In genomic region chr12:51879102-51879501, GRCh38 we compare ENCODE assay signal across 32 cellular contexts. TPM values are rescaled to one million over a fixed set of nuclear protein-coding genes. Genes with fewer than 3 reads are reported as not detected.
DNase-seq lines count a peak whose midpoint lies in the region; ATAC-seq, FAIRE-seq and TF ChIP-seq lines count a peak whose summit lies in the region.
"Had no signal": no experiment of that assay in that cellular context is flagged by ENCODE, and none has a peak within 500 bp of the region (broad histone marks: within the 10 kb centered on the region; RNA-seq: fewer than 3 reads in every experiment).

No MANE protein-coding gene starts in this region.

- CTCF ChIA-PET in K562 (lab: Yijun Ruan, JAX; ENCODE audit: low intra/inter-chr PET ratio) = no interaction called here

- TF ChIP-seq RAD21 in K562 (CRISPR knock-in tag; conservative IDR thresholded peaks at IDR 0.05 in 1 of 2, IDR thresholded peaks at IDR 0.05 in 1 of 2) = no peak

- BruUV-seq in K562 (replicated peaks; lab: Mats Ljungman, UMichigan) = no TSS peak

- no peaks in the 10 kb centered on the region for H4K20me1 ChIP-seq in K562 (replicated peaks; ENCODE audit: control insufficient read depth, insufficient read depth, low read length)
- H4K20me1 ChIP-seq: BLaER1 had no signal

- TF ChIP-seq POLR2A in K562 (conservative IDR thresholded peaks at IDR 0.05) (no peak), sigmoid colon (IDR thresholded peaks at IDR 0.05) (no peak)

- no peak overlapping the region for H3K27ac Mint-ChIP-seq in endodermal cell
- H3K27ac Mint-ChIP-seq: CD14-positive monocyte; CD4-positive, CD25-positive, alpha-beta regulatory T cell; CD8-positive, alpha-beta memory T cell had no signal

- no peaks in the 10 kb centered on the region for H3K79me2 ChIP-seq in K562 (ENCODE audit: control insufficient read depth, insufficient read depth, low read length)

- H3K4me2 ChIP-seq in K562 (ENCODE audit: insufficient read depth, low read length) = no peak overlapping the region
- H3K4me2 ChIP-seq: BLaER1 had no signal

- WGBS in K562 (ENCODE audit: insufficient coverage, low coverage, missing lambda C conversion rate) = 0% methylated on average over 3 of the region's 3 CpGs
- WGBS in endodermal cell (ENCODE audit: insufficient coverage in 1 of 2, insufficient read length in 1 of 2), 2 experiments = 92 to 100% methylated on average over 2 to 3 of the region's 3 CpGs
- 90 to 94% methylated on average over 3 of the region's 3 CpGs for WGBS in sigmoid colon, 2 donors

- H3K4me3 ChIP-seq in K562 = no peak overlapping the region
- no peak overlapping the region for H3K4me3 ChIP-seq in endodermal cell (ENCODE audit: low read length)
- H3K4me3 ChIP-seq in sigmoid colon = no peak overlapping the region
- H3K4me3 ChIP-seq: BLaER1, GM12878 had no signal

- H3K9ac ChIP-seq in K562 (ENCODE audit: insufficient read depth in 1 of 2, low read depth in 2 of 2, low read length in 2 of 2) = no peak overlapping the region
- no peak overlapping the region for H3K9ac ChIP-seq in endodermal cell (ENCODE audit: extremely low read depth, low read length, poor library complexity, severe bottlenecking)
- H3K9ac ChIP-seq: BLaER1 had no signal

- ATAC-seq in K562 = no peak
- ATAC-seq: GM12878 had no signal

- no peaks in the 10 kb centered on the region for H3K9me1 ChIP-seq in K562 (ENCODE audit: control insufficient read depth, insufficient read depth, low read length)

- no peaks in the 10 kb centered on the region for H3K27me3 ChIP-seq in K562 (ENCODE audit: control insufficient read depth in 2 of 2, insufficient read depth in 2 of 2, low read length in 2 of 2)
- H3K27me3 ChIP-seq in endodermal cell (ENCODE audit: control insufficient read depth, insufficient read depth, low read length, poor library complexity, severe bottlenecking) = no peaks in the 10 kb centered on the region
- H3K27me3 ChIP-seq in sigmoid colon = no peaks in the 10 kb centered on the region
- H3K27me3 ChIP-seq: BE2C, BLaER1 had no signal

- no peak overlapping the region for H3K4me3 Mint-ChIP-seq in endodermal cell
- H3K4me3 Mint-ChIP-seq: CD14-positive monocyte; CD4-positive, alpha-beta memory T cell; CD4-positive, CD25-positive, alpha-beta regulatory T cell; CD8-positive, alpha-beta memory T cell had no signal

- no peaks in the 10 kb centered on the region for H3K9me3 ChIP-seq in K562 (replicated peaks; ENCODE audit: control insufficient read depth, insufficient read depth, low read depth, low read length)
- no peaks in the 10 kb centered on the region for H3K9me3 ChIP-seq in endodermal cell (ENCODE audit: control insufficient read depth, low read length)
- H3K9me3 ChIP-seq in sigmoid colon = no peaks in the 10 kb centered on the region
- H3K9me3 ChIP-seq: BE2C had no signal

- no peak overlapping the region for H2AFZ ChIP-seq in K562 (ENCODE audit: low read depth, low read length)

- DNase-seq in K562 (ENCODE audit: extremely low read depth in 1 of 4, low spot score in 3 of 4) (peak in 1 of 4 experiments; percentile 4), endodermal cell (peak; percentile 20), mesenteric fat pad (ENCODE audit: low spot score) (peak; percentile 1), sigmoid colon (peak; percentile 8), T-helper 9 cell (no peak), NCI-H2171 treated with DMSO at 0.1 percent for 48 hours (lab: John Stamatoyannopoulos, UW) (no peak)
- no peak for DNase-seq in activated T-cell treated with anti-CD3 and anti-CD28 coated beads, Interleukin-2, amount 50 U/mL, for 48 hours
- DNase-seq: 8988T; ACHN; BE2C; C1 segment of cervical spinal cord; CD4-positive, alpha-beta memory T cell; CD4-positive, CD25-positive, alpha-beta regulatory T cell; CD8-positive, alpha-beta memory T cell; COR-L47; DMS 273 treated with DMSO at 0.1 percent for 48 hours; DMS153; DMS53; DMS79; DND-41; EL; GDM1 had no signal

- intact Hi-C loops in K562 (cut with micrococcal nuclease) = loop anchor here (5.0 kb wide), 2 partner anchors 57 to 347 kb away; no protein-coding TSS in a partner anchor
- intact Hi-C loops in sigmoid colon (cut with DNase I) = no loop called here

- POLR2A ChIA-PET in K562 (lab: Yijun Ruan, JAX) = interaction anchor here (1.0 to 1.2 kb wide), 4 partner anchors 9 to 93 kb away, joined by 3 to 5 read pairs (median 4); no protein-coding TSS in a partner anchor

- peaks cover 7% of the 10 kb centered on the region for H3K27me3 Mint-ChIP-seq in endodermal cell (ENCODE audit: insufficient read depth)

- H3K27ac ChIP-seq in K562 (ENCODE audit: extremely low read depth, low read depth, low read length) = no peak overlapping the region
- no peak overlapping the region for H3K27ac ChIP-seq in endodermal cell (ENCODE audit: low read depth, low read length)
- H3K27ac ChIP-seq in sigmoid colon = no peak overlapping the region
- H3K27ac ChIP-seq: BLaER1 had no signal

- in situ Hi-C loops in K562 (cut with MboI) = no loop called here

- H3K9me3 Mint-ChIP-seq in endodermal cell = no peaks in the 10 kb centered on the region

- H3K4me1 Mint-ChIP-seq in endodermal cell = peaks cover under 1% of the 10 kb centered on the region
- H3K4me1 Mint-ChIP-seq: CD4-positive, alpha-beta memory T cell; CD8-positive, alpha-beta memory T cell had no signal

- TF ChIP-seq CTCF in K562 (IDR thresholded peaks at IDR 0.05 in 2 of 3, conservative IDR thresholded peaks at IDR 0.05 in 1 of 3; ENCODE audit: insufficient read depth in 2 of 3, low read depth in 1 of 3, low read length in 3 of 3) (no peak), endodermal cell (conservative IDR thresholded peaks at IDR 0.05) (no peak), sigmoid colon (IDR thresholded peaks at IDR 0.05) (no peak)

- H3K4me1 ChIP-seq in K562 (replicated peaks in 1 of 2; ENCODE audit: control insufficient read depth in 2 of 2, insufficient read depth in 2 of 2, low read length in 2 of 2) (peaks cover 0 to 8% of the 10 kb centered on the region in 2 experiments; a peak in 3 of 5 replicates), endodermal cell (ENCODE audit: control insufficient read depth, insufficient read depth, low read length) (no peaks in the 10 kb centered on the region), sigmoid colon (no peaks in the 10 kb centered on the region)
- H3K4me1 ChIP-seq: BE2C, BLaER1 had no signal

- no peaks in the 10 kb centered on the region for H3K36me3 Mint-ChIP-seq in endodermal cell (ENCODE audit: low read depth)
- H3K36me3 Mint-ChIP-seq: CD14-positive monocyte; CD4-positive, alpha-beta memory T cell; CD4-positive, CD25-positive, alpha-beta regulatory T cell; CD8-positive, alpha-beta memory T cell had no signal

- no peaks in the 10 kb centered on the region for H3K36me3 ChIP-seq in K562 (ENCODE audit: control insufficient read depth, insufficient read depth, low read length)
- no peaks in the 10 kb centered on the region for H3K36me3 ChIP-seq in endodermal cell (ENCODE audit: control insufficient read depth, insufficient read depth, low read length)
- H3K36me3 ChIP-seq in sigmoid colon = no peaks in the 10 kb centered on the region
- H3K36me3 ChIP-seq: BE2C, BLaER1 had no signal

- TF ChIP-seq EP300 in K562 (IDR thresholded peaks at IDR 0.05; ENCODE audit: low read length) (no peak), sigmoid colon (IDR thresholded peaks at IDR 0.05) (no peak)

- no peak for FAIRE-seq in K562 (lab: Jason Lieb, UNC)
- FAIRE-seq: A204.1, GM12878, GM12892, GM18507 had no signal

RNA-seq across cellular contexts. Expression of gene ANKRD33, which starts 8.8 kb away (rescaled TPM):
- 0.21 and 0.51 TPM in 2 replicates for total RNA-seq in K562 (2011; cell fraction: chromatin; rRNA removed; ENCODE audit: low replicate concordance)
- total RNA-seq in K562 (2011; cell fraction: nucleolus; rRNA removed) = 0.39 and 0.50 TPM in 2 replicates
- 0.31 and 0.37 TPM in 2 replicates for total RNA-seq in K562 (2011; cell fraction: nucleoplasm; rRNA removed)
- total RNA-seq in K562 (2014; rRNA removed) = not detected in 2 replicates
- total RNA-seq in K562 (2014; rRNA removed; fragmentation: Illumina TruSeq; extraction: Trizol) = 0.07 and 0.10 TPM in 2 replicates
- 0.11 and 0.23 TPM in 2 replicates for total RNA-seq in K562 (2015; rRNA removed; fragmentation: Illumina TruSeq; extraction: Trizol)
- total RNA-seq in K562 (2021) = 0.20 TPM in 1 of 2 replicates, not detected in the other
- polyA plus RNA-seq in K562 (2011; rRNA removed) = 0.06 and 0.08 TPM in 2 replicates
- polyA plus RNA-seq in K562 (2011; cell fraction: cytosol; rRNA removed) = 0.04 TPM in 1 of 2 replicates, not detected in the other
- polyA plus RNA-seq in K562 (2011; cell fraction: nucleus; rRNA removed) = 0.18 and 0.47 TPM in 2 replicates
- polyA plus RNA-seq in K562 (2012) = 0.17 and 3.1 TPM in 2 replicates
- 0.04 TPM in 1 of 2 replicates, not detected in the other for polyA plus RNA-seq in K562 (2014; fragmentation: Illumina TruSeq; extraction: Trizol)
- not detected for polyA plus RNA-seq in K562 (2014; fragmentation: Nextera tagmentation; extraction: Ambion mirVana)
- polyA plus RNA-seq in K562 (2014; rRNA removed) = 0.11 TPM in 1 of 2 replicates, not detected in the other
- polyA minus RNA-seq in K562 (2011; rRNA and poly(A)+ RNA removed) = not detected in 2 replicates
- polyA minus RNA-seq in K562 (2011; cell fraction: cytosol; rRNA and poly(A)+ RNA removed) = not detected in 2 replicates
- polyA minus RNA-seq in K562 (2011; cell fraction: nucleus; rRNA and poly(A)+ RNA removed) = 0.27 and 0.44 TPM in 2 replicates
- total RNA-seq in endodermal cell = under 1 TPM in 1 of 2 donors, not detected in 1; 0.46 TPM
- 0.28 TPM for polyA plus RNA-seq in endodermal cell (2013, experiment 1 of 2)
- 0.62 TPM for polyA plus RNA-seq in endodermal cell (2013, experiment 2 of 2)
- total RNA-seq in mesenteric fat pad = not detected
- not detected for total RNA-seq in sigmoid colon
- under 1 TPM in 1 of 3 donors, not detected in 2; 0.16 TPM for polyA plus RNA-seq in sigmoid colon
- total RNA-seq: A673; CD4-positive, alpha-beta memory T cell; CD4-positive, CD25-positive, alpha-beta regulatory T cell; CD8-positive, alpha-beta memory T cell; Daoy; G401; GM12878 had no signal
- polyA plus RNA-seq: AG04450; CD14-positive monocyte; CD4-positive, alpha-beta memory T cell; CD4-positive, CD25-positive, alpha-beta regulatory T cell; CD8-positive, alpha-beta memory T cell; GM12878 had no signal

RNA-seq across cellular contexts. Expression of gene ACVRL1, which starts 28.2 kb away (rescaled TPM):
- 1.3 and 3.5 TPM in 2 replicates for total RNA-seq in K562 (2011; cell fraction: chromatin; rRNA removed; ENCODE audit: low replicate concordance)
- total RNA-seq in K562 (2011; cell fraction: nucleolus; rRNA removed) = 2.1 and 2.7 TPM in 2 replicates
- total RNA-seq in K562 (2011; cell fraction: nucleoplasm; rRNA removed) = 1.2 and 2.4 TPM in 2 replicates
- total RNA-seq in K562 (2014; rRNA removed) = 0.20 and 0.91 TPM in 2 replicates
- 0.06 and 0.22 TPM in 2 replicates for total RNA-seq in K562 (2014; rRNA removed; fragmentation: Illumina TruSeq; extraction: Trizol)
- total RNA-seq in K562 (2015; rRNA removed; fragmentation: Illumina TruSeq; extraction: Trizol) = 0.36 and 0.87 TPM in 2 replicates
- 1.3 and 1.4 TPM in 2 replicates for total RNA-seq in K562 (2021)
- 0.26 and 0.83 TPM in 2 replicates for polyA plus RNA-seq in K562 (2011; rRNA removed)
- polyA plus RNA-seq in K562 (2011; cell fraction: cytosol; rRNA removed) = 0.39 and 0.47 TPM in 2 replicates
- 2.0 and 2.1 TPM in 2 replicates for polyA plus RNA-seq in K562 (2011; cell fraction: nucleus; rRNA removed)
- polyA plus RNA-seq in K562 (2012) = 1.2 and 5.1 TPM in 2 replicates
- 0.30 and 0.71 TPM in 2 replicates for polyA plus RNA-seq in K562 (2014; fragmentation: Illumina TruSeq; extraction: Trizol)
- polyA plus RNA-seq in K562 (2014; fragmentation: Nextera tagmentation; extraction: Ambion mirVana) = under 1 TPM; 0.07 to 0.11 TPM
- 0.42 and 0.45 TPM in 2 replicates for polyA plus RNA-seq in K562 (2014; rRNA removed)
- polyA minus RNA-seq in K562 (2011; rRNA and poly(A)+ RNA removed) = 0.28 and 1.2 TPM in 2 replicates
- polyA minus RNA-seq in K562 (2011; cell fraction: cytosol; rRNA and poly(A)+ RNA removed) = not detected in 2 replicates
- 0.94 and 1.7 TPM in 2 replicates for polyA minus RNA-seq in K562 (2011; cell fraction: nucleus; rRNA and poly(A)+ RNA removed)
- under 1 TPM; 0.42 to 0.64 TPM for total RNA-seq in endodermal cell
- polyA plus RNA-seq in endodermal cell (2013, experiment 1 of 2) = 1.00 TPM
- polyA plus RNA-seq in endodermal cell (2013, experiment 2 of 2) = 1.4 TPM
- total RNA-seq in mesenteric fat pad = 85.2 TPM
- 100 to 1,000 TPM in 1 of 4 donors, 10 to 100 TPM in 3; 63.0 to 113 (median 70.9) TPM for total RNA-seq in sigmoid colon
- polyA plus RNA-seq in sigmoid colon = 10 to 100 TPM; 12.5 to 83.6 (median 24.6) TPM
- total RNA-seq: CD4-positive, CD25-positive, alpha-beta regulatory T cell; GM12878 had no signal
- polyA plus RNA-seq: CD4-positive, alpha-beta memory T cell; CD4-positive, CD25-positive, alpha-beta regulatory T cell; CD8-positive, alpha-beta memory T cell; GM12878 had no signal

RNA-seq across cellular contexts. Expression of gene FIGNL2, which starts 30.6 kb away (rescaled TPM):
- 0.07 TPM in 1 of 2 replicates, not detected in the other for total RNA-seq in K562 (2011; cell fraction: chromatin; rRNA removed; ENCODE audit: low replicate concordance)
- 0.17 TPM in 1 of 2 replicates, not detected in the other for total RNA-seq in K562 (2011; cell fraction: nucleolus; rRNA removed)
- not detected in 2 replicates for total RNA-seq in K562 (2011; cell fraction: nucleoplasm; rRNA removed)
- total RNA-seq in K562 (2014; rRNA removed) = not detected in 2 replicates
- not detected in 2 replicates for total RNA-seq in K562 (2014; rRNA removed; fragmentation: Illumina TruSeq; extraction: Trizol)
- total RNA-seq in K562 (2015; rRNA removed; fragmentation: Illumina TruSeq; extraction: Trizol) = not detected in 2 replicates
- not detected in 2 replicates for total RNA-seq in K562 (2021)
- 0.01 TPM in 1 of 2 replicates, not detected in the other for polyA plus RNA-seq in K562 (2011; rRNA removed)
- 0.01 TPM in 1 of 2 replicates, not detected in the other for polyA plus RNA-seq in K562 (2011; cell fraction: cytosol; rRNA removed)
- polyA plus RNA-seq in K562 (2011; cell fraction: nucleus; rRNA removed) = 0.04 TPM in 1 of 2 replicates, not detected in the other
- not detected in 2 replicates for polyA plus RNA-seq in K562 (2012)
- not detected in 2 replicates for polyA plus RNA-seq in K562 (2014; fragmentation: Illumina TruSeq; extraction: Trizol)
- polyA plus RNA-seq in K562 (2014; fragmentation: Nextera tagmentation; extraction: Ambion mirVana) = not detected
- not detected in 2 replicates for polyA plus RNA-seq in K562 (2014; rRNA removed)
- not detected in 2 replicates for polyA minus RNA-seq in K562 (2011; rRNA and poly(A)+ RNA removed)
- polyA minus RNA-seq in K562 (2011; cell fraction: cytosol; rRNA and poly(A)+ RNA removed) = not detected in 2 replicates
- polyA minus RNA-seq in K562 (2011; cell fraction: nucleus; rRNA and poly(A)+ RNA removed) = not detected in 2 replicates
- 10 to 100 TPM; 10.5 to 17.7 TPM for total RNA-seq in endodermal cell
- 24.4 TPM for polyA plus RNA-seq in endodermal cell (2013, experiment 1 of 2)
- polyA plus RNA-seq in endodermal cell (2013, experiment 2 of 2) = 22.8 TPM
- total RNA-seq in mesenteric fat pad = 1.3 TPM
- under 1 TPM in 2 of 4 donors, not detected in 2; 0.28 to 0.36 TPM for total RNA-seq in sigmoid colon
- under 1 TPM in 1 of 3 donors, not detected in 2; 0.36 TPM for polyA plus RNA-seq in sigmoid colon
- total RNA-seq: Daoy, GM12878 had no signal
- polyA plus RNA-seq: GM12878 had no signal

Comparison
In these comparisons a context has a peak if more than half of its experiments do, and no peak if none do; other contexts are left out.
1. DNase-seq: peak in endodermal cell (single experiment), mesenteric fat pad (single experiment) and sigmoid colon (single experiment); none in activated T-cell treated with anti-CD3 and anti-CD28 coated beads, Interleukin-2, amount 50 U/mL, for 48 hours (0 of 2), T-helper 9 cell (single experiment) and NCI-H2171 treated with DMSO at 0.1 percent for 48 hours (single experiment).
2. RNA of gene ACVRL1, which starts 28.2 kb away (total RNA-seq): 85.2 TPM in mesenteric fat pad (single experiment) and 63.0 to 113 TPM in sigmoid colon; 0.06 to 3.5 TPM in K562 and 0.42 to 0.64 TPM in endodermal cell; every median in the first group is over 10 times any median in the second.